ENCODE assay signal across 9 cellular contexts in genomic region chr2:209766613-209767012, GRCh38. TPM values are rescaled to one million over a fixed set of nuclear protein-coding genes. Genes with fewer than 3 reads are reported as not detected.
"Had no signal": no experiment of that assay in that cellular context is flagged by ENCODE, and none has a peak within 500 bp of the region (broad histone marks: within the 10 kb centered on the region; RNA-seq: fewer than 3 reads in every experiment).

No MANE protein-coding gene starts in this region.

- ATAC-seq: K562 had no signal

- FAIRE-seq: HTR-8/SVneo, K562 had no signal

- H3K27ac ChIP-seq: HL-60, KMS-11 had no signal

- H3K4me2 ChIP-seq: KMS-11 had no signal

- DNase-seq: Karpas-422, KBM-7, KG1 had no signal

- H3K4me3 ChIP-seq: K562 had no signal

- H3K9ac ChIP-seq: KMS-11 had no signal

RNA-seq across cellular contexts. Expression of gene UNC80, which starts 5.0 kb away (rescaled TPM):
- total RNA-seq: HT-29 had no signal
- polyA plus RNA-seq: IgD-negative memory B cell had no signal
